In the genomic region with DNA sequence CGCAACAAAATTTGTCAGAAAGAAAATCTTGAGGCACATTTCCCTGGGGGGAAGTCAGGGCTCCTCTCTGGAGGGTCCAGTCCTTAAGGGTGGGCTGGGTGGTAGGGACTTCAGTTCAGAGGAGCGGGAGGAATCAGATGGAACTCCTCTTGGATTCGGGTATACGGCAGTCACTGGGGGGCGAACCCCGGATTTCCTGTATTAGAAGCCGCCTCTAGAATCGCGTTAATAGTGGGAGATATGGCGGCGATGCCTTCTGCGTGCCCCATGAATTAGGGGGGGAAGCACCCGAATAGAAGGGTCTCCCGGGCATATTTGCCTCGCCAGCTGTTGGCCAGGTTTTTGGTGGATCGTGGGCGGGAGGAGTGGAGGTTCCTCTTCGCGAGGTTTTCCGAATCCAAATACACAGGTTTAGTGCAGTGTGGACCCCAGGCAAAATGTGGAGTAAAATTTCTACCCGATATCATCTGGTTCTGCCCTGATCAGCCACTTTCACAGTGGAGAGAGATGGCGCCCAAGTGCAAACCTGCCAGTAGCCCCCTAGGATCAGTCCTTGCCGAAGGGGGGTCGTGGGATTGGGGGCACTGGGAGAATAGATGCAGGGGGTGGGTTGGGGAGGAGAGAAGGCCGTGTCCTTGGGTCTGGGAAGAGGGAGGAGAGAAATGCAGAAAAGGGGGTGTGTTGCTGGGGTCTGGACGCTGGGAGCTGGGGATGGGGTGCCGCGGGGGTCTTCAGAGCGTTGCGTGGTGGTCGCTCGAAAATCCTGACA, we compare ENCODE assay signal across 10 cellular contexts. TPM values are rescaled to one million over a fixed set of nuclear protein-coding genes. Genes with fewer than 3 reads are reported as not detected.
DNase-seq lines count a peak whose midpoint lies in the region; ATAC-seq and TF ChIP-seq lines count a peak whose summit lies in the region.
"Had no signal": no experiment of that assay in that cellular context is flagged by ENCODE, and none has a peak within 500 bp of the region (broad histone marks: within the 10 kb centered on the region; RNA-seq: fewer than 3 reads in every experiment).

No MANE protein-coding gene starts in this region.

- ATAC-seq in right cardiac atrium (no peak), GM18511 (IDR thresholded peaks at IDR 0.05; ENCODE audit: unreplicated experiment) (no peak), HG03354 (IDR thresholded peaks at IDR 0.05; ENCODE audit: poor library complexity, severe bottlenecking, unreplicated experiment) (no peak)

- H3K4me1 ChIP-seq in ascending aorta = no peaks in the 10 kb centered on the region
- no peaks in the 10 kb centered on the region for H3K4me1 ChIP-seq in right cardiac atrium (ENCODE audit: control insufficient read depth, insufficient read depth, low read length)
- H3K4me1 ChIP-seq in subcutaneous abdominal adipose tissue (ENCODE audit: control insufficient read depth in 5 of 5, insufficient read depth in 5 of 5, low read length in 5 of 5) = peaks cover 0 to 16% (median 3%) of the 10 kb centered on the region in 5 donors

- H3K9ac ChIP-seq in subcutaneous abdominal adipose tissue (ENCODE audit: low read length in 5 of 5) = peak overlapping the region in 2 of 5 donors; percentile 19 to 30

- no peak for TF ChIP-seq CTCF in HFF-Myc (IDR thresholded peaks at IDR 0.05; ENCODE audit: low read depth, low read length, missing control alignments)
- TF ChIP-seq CTCF in ascending aorta (IDR thresholded peaks at IDR 0.05) = no peak

- 45% methylated on average over 32 of the region's 32 CpGs for WGBS in right cardiac atrium

- H3K36me3 ChIP-seq in ascending aorta (no peaks in the 10 kb centered on the region), subcutaneous abdominal adipose tissue (ENCODE audit: control insufficient read depth in 5 of 5, insufficient read depth in 5 of 5, low read length in 5 of 5) (no peaks in the 10 kb centered on the region)

- H3K9me3 ChIP-seq in ascending aorta = no peaks in the 10 kb centered on the region
- H3K9me3 ChIP-seq in right cardiac atrium (ENCODE audit: control insufficient read depth, low read length) = no peaks in the 10 kb centered on the region
- H3K9me3 ChIP-seq in subcutaneous abdominal adipose tissue (ENCODE audit: control insufficient read depth in 5 of 5, low read length in 5 of 5) = peaks cover 0 to 6% (median 0%) of the 10 kb centered on the region in 5 donors

- DNase-seq in HFF-Myc (ENCODE audit: extremely low read depth, low read depth) (no peak), ascending aorta (ENCODE audit: low spot score in 2 of 2) (no peak), right cardiac atrium (peak in 1 of 3 donors; percentile 58), GOT3 (lab: John Stamatoyannopoulos, UW) (no peak)
- DNase-seq: activated CD4-positive, alpha-beta memory T cell treated with anti-CD3 and anti-CD28 coated beads, Interleukin-2, amount 10 ng/mL, durations not matched to agents 7 days and 5 days; DMS153 had no signal

- no peaks in the 10 kb centered on the region for H3K27me3 ChIP-seq in ascending aorta
- no peaks in the 10 kb centered on the region for H3K27me3 ChIP-seq in right cardiac atrium (ENCODE audit: control insufficient read depth, insufficient read depth)
- H3K27me3 ChIP-seq in subcutaneous abdominal adipose tissue (ENCODE audit: control insufficient read depth in 5 of 5, insufficient read depth in 4 of 5, low read length in 5 of 5) = peaks cover 20 to 37% (median 26%) of the 10 kb centered on the region in 5 donors

- H3K4me3 ChIP-seq in HFF-Myc (replicated peaks; ENCODE audit: low read depth, low read length) (peak overlapping the region; percentile 58), ascending aorta (peak overlapping the region; percentile 38 to 61), right cardiac atrium (ENCODE audit: low read length) (peak overlapping the region; percentile 28), subcutaneous abdominal adipose tissue (ENCODE audit: low read depth in 1 of 5, low read length in 5 of 5) (peak overlapping the region in 4 of 5 donors; percentile 51 to 63 (median 58))

- H3K27ac ChIP-seq in ascending aorta (peak overlapping the region; percentile 40 to 56), right cardiac atrium (ENCODE audit: low read length) (no peak overlapping the region), subcutaneous abdominal adipose tissue (ENCODE audit: low read depth, low read length) (no peak overlapping the region)

- intact Hi-C loops in ascending aorta (cut with DNase I) (no loop called here), right cardiac atrium (cut with DNase I) (loop anchor here in 1 of 4 donors (10.0 kb wide), 1 partner anchor 152 kb away; no protein-coding TSS in a partner anchor)

RNA-seq across cellular contexts. Expression of a gene that starts 0.6 kb away (rescaled TPM):
- total RNA-seq in ascending aorta (105 TPM), right cardiac atrium (10 to 100 TPM; 10.4 to 35.3 (median 18.3) TPM)
- polyA plus RNA-seq in right cardiac atrium = 32.9 TPM
- total RNA-seq: activated CD4-positive, alpha-beta memory T cell treated with anti-CD3 and anti-CD28 coated beads, Interleukin-2, amount 10 ng/mL, durations not matched to agents 7 days and 5 days; SK-MEL-5 had no signal

Comparison
In these comparisons a context has a peak if more than half of its experiments do, and no peak if none do; other contexts are left out.
1. H3K27ac ChIP-seq: peak in ascending aorta (2 of 2); none in right cardiac atrium (single experiment) and subcutaneous abdominal adipose tissue (single experiment).
2. Peak in every context shown above with its lines, with median percentiles within 50 percentile points of each other: H3K4me3 ChIP-seq.